9 cellular contexts compared by ENCODE assay signal in the genomic region with DNA sequence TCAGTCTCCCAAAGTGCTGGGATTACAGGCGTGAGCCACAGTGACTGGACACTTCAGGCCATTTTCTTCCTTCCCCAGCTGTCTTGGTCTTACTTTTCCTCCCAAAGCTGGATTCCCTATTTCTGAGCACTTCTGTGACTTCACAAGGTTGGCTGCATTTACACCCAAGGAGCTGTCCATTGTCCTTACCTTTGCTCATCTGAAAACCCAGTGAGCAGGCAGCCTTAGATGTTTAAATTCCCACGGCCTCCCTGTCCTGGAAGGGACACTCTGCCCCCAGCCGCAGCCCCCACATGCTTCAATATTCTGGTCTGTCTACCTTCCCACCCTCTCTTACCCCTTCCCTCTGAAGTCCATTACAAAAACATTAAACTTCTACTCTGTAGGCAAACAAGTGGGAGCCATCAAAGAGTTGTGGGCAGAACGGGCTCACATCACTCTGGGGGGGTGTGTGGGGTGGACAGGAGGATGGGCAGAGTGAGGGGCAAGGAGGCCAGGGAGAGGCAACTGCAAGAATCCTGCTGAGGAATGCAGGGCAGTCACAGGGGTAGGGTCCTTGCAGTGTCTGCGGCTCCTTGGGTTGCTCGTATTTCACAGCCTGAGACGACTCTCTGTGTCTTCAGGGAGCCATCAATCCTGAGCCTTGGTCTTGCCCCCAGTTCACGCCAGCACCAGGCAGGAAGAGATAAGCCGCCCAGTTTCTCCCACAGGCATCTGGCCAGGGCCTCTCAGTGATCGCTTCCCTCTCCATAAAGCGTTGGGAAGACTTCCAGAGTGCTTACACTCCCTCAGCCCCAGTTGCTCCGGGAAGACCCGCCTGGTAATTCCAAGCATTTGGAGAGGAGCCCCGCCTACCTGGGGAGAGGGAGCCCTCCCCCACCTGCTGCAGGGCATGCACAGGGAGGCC.
DNase-seq lines count a peak whose midpoint lies in the region; ATAC-seq, FAIRE-seq and TF ChIP-seq lines count a peak whose summit lies in the region.
"Had no signal": no experiment of that assay in that cellular context is flagged by ENCODE, and none has a peak within 500 bp of the region (broad histone marks: within the 10 kb centered on the region; RNA-seq: fewer than 3 reads in every experiment).

No MANE protein-coding gene starts in this region.

- H3K36me3 ChIP-seq in pancreas: no peaks in the 10 kb centered on the region

- FAIRE-seq in pancreas (lab: Jason Lieb, UNC): no peak

- DNase-seq in G401 (ENCODE audit: low spot score) (peak; percentile 66), NCI-H69 (lab: John Stamatoyannopoulos, UW) (peak; percentile 69), fibroblast of peridontal ligament (ENCODE audit: extremely low read depth) (peak; percentile 48), pancreas (peak; percentile 40 to 78 (median 69)), epidermal melanocyte (ENCODE audit: insufficient read length, low spot score) (no peak), cortex of kidney (lab: John Stamatoyannopoulos, UW) (no peak), NCI-H1048 (lab: John Stamatoyannopoulos, UW) (no peak), NOMO-1 (lab: John Stamatoyannopoulos, UW; ENCODE audit: unreplicated experiment in 2 of 2) (no peak)
- DNase-seq: T-cell had no signal

- TF ChIP-seq CTCF in pancreas (IDR thresholded peaks at IDR 0.05): no peak

- peak; percentile 33 to 68 (median 64) for ATAC-seq in pancreas
- ATAC-seq: T-cell had no signal

- no peak overlapping the region for H3K4me3 ChIP-seq in pancreas

- no peak overlapping the region for H3K27ac ChIP-seq in pancreas

- in situ Hi-C loops in G401 (cut with HindIII; ENCODE audit: low sequenced_read_pairs): no loop called here

- intact Hi-C loops in pancreas (cut with DNase I): loop anchor here in 1 of 3 donors (10.0 kb wide), 2 partner anchors 90 to 350 kb away; no protein-coding TSS in a partner anchor

- H3K9me3 ChIP-seq in pancreas: no peaks in the 10 kb centered on the region

- no peaks in the 10 kb centered on the region for H3K27me3 ChIP-seq in pancreas

- peaks cover 0 to 30% (median 0%) of the 10 kb centered on the region in 3 donors for H3K4me1 ChIP-seq in pancreas

- 38 to 42% methylated on average over 14 of the region's 14 CpGs for WGBS in pancreas, 2 donors

Comparison
In these comparisons a context has a peak if more than half of its experiments do, and no peak if none do; other contexts are left out.
1. DNase-seq: peak in G401 (single experiment), NCI-H69 (single experiment), fibroblast of peridontal ligament (single experiment) and pancreas (6 of 6); none in epidermal melanocyte (single experiment), cortex of kidney (single experiment), NCI-H1048 (single experiment) and NOMO-1 (0 of 2).